In the genomic region with DNA sequence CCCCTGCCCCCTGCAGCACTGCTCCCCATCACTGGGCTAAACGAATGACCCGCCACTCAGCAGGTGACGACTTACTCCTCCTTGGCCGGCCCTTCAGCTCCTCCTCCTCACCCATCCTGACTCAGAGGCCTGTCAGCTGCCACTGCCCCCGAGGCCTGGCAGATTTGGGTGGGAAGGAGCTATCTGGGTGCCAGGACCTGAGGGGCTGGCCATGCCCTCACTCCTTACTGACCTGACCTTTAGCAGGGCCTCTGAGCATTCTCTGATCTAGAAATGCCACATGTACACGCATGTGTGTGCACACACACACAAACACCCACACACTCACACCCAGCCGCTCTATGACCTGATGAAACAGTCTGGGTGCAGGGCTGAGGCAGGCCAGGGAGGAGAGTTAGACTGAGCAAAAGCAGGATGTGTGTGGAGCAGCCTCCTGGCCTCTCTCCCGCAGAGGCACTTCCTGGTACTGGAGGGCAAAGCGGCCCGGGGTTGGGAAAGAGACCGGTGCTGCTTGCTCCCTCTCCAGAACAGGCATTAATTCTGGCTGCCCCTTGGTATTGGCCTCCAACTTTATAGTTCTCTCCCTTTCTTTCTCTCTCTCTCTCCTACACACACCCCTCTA, we compare ENCODE assay signal across 8 cellular contexts.
A peak's percentile ranks its signal among the peaks of the same experiment; 100 is the strongest.
DNase-seq lines count a peak whose midpoint lies in the region; ATAC-seq lines count a peak whose summit lies in the region.

No MANE protein-coding gene starts in this region.

- peaks cover 60% of the 10 kb centered on the region for H3K4me1 Mint-ChIP-seq in activated CD4-positive, alpha-beta T cell treated with anti-CD3 and anti-CD28 coated beads for 36 hours
- peaks cover 45 to 93% (median 89%) of the 10 kb centered on the region in 4 donors for H3K4me1 Mint-ChIP-seq in naive thymus-derived CD8-positive, alpha-beta T cell

- POLR2A ChIA-PET in activated CD4-positive, alpha-beta T cell treated with anti-CD3 and anti-CD28 coated beads for 36 hours (lab: Charles Lee), result interaction anchor here (0.6 to 1.3 kb wide), 4 partner anchors 16 to 68 kb away, joined by 3 to 5 read pairs (median 4); partner anchors contain the start of gene ZFP36L2
- POLR2A ChIA-PET in naive thymus-derived CD8-positive, alpha-beta T cell (lab: Charles Lee), result interaction anchor here (1.2 to 43.5 kb wide), 7 partner anchors 12 to 63 kb away, joined by 3 to 1530 read pairs (median 11); partner anchors contain the start of gene ZFP36L2

- intact Hi-C loops in Right ventricle myocardium inferior (cut with DNase I), result loop anchor here (2.0 to 5.0 kb wide), 2 partner anchors 59 to 68 kb away; partner anchors contain the start of gene ZFP36L2
- intact Hi-C loops in cardiac septum (cut with DNase I), result loop anchor here (2.0 kb wide), 1 partner anchor 68 kb away; the partner anchor contains the start of gene ZFP36L2
- intact Hi-C loops in activated CD4-positive, alpha-beta T cell treated with anti-CD3 and anti-CD28 coated beads for 36 hours (cut with DNase I, micrococcal nuclease), result loop anchor here (1.0 kb wide), 3 partner anchors 9 to 99 kb away; no protein-coding TSS in a partner anchor
- intact Hi-C loops in aorta (cut with DNase I), result loop anchor here in 1 of 2 donors (2.0 to 5.0 kb wide), 4 partner anchors 60 to 116 kb away; no protein-coding TSS in a partner anchor

- H3K27me3 ChIP-seq in aorta (ENCODE audit: control insufficient read depth in 1 of 2, insufficient read depth in 2 of 2, low read length in 1 of 2), result no peaks in the 10 kb centered on the region

- CTCF ChIA-PET in activated CD4-positive, alpha-beta T cell treated with anti-CD3 and anti-CD28 coated beads for 36 hours (lab: Charles Lee), result interaction anchor here (1.2 to 1.5 kb wide), 4 partner anchors 13 to 66 kb away, joined by 3 to 6 read pairs (median 4); no protein-coding TSS in a partner anchor

- 6 to 9% methylated on average over 9 to 11 of the region's 11 CpGs for WGBS in aorta, 2 donors

- no peaks in the 10 kb centered on the region for H3K36me3 Mint-ChIP-seq in activated CD4-positive, alpha-beta T cell treated with anti-CD3 and anti-CD28 coated beads for 36 hours (ENCODE audit: low read depth)
- peaks cover 0 to 3% (median 0%) of the 10 kb centered on the region in 3 donors for H3K36me3 Mint-ChIP-seq in naive thymus-derived CD8-positive, alpha-beta T cell

- no peak overlapping the region for H3K4me3 ChIP-seq in aorta (ENCODE audit: low read length in 2 of 2)

- no peaks in the 10 kb centered on the region for H3K27me3 Mint-ChIP-seq in activated CD4-positive, alpha-beta T cell treated with anti-CD3 and anti-CD28 coated beads for 36 hours
- no peaks in the 10 kb centered on the region for H3K27me3 Mint-ChIP-seq in naive thymus-derived CD8-positive, alpha-beta T cell

- peak overlapping the region; percentile 63 for H3K4me3 Mint-ChIP-seq in activated CD4-positive, alpha-beta T cell treated with anti-CD3 and anti-CD28 coated beads for 36 hours
- peak overlapping the region; percentile 76 to 89 (median 82) for H3K4me3 Mint-ChIP-seq in naive thymus-derived CD8-positive, alpha-beta T cell

- no peaks in the 10 kb centered on the region for H3K36me3 ChIP-seq in aorta (ENCODE audit: control insufficient read depth in 1 of 2, insufficient read depth in 2 of 2, low read length in 1 of 2)

- ATAC-seq in Right ventricle myocardium inferior (peak; percentile 50), aorta (ENCODE audit: low FRiP score) (peak; percentile 72), HG02588 (IDR thresholded peaks at IDR 0.05; ENCODE audit: unreplicated experiment) (no peak)
- ATAC-seq in activated CD4-positive, alpha-beta T cell treated with anti-CD3 and anti-CD28 coated beads for 36 hours, result peak; percentile 70
- peak; percentile 43 to 60 for ATAC-seq in naive thymus-derived CD8-positive, alpha-beta T cell

- H3K4me1 ChIP-seq in aorta (ENCODE audit: control insufficient read depth in 1 of 2, insufficient read depth in 2 of 2, low read length in 2 of 2), result peaks cover 0 to 4% of the 10 kb centered on the region in 2 donors

- H3K27ac ChIP-seq in aorta (ENCODE audit: low read depth in 1 of 2, low read length in 2 of 2), result peak overlapping the region; percentile 80 to 95

- DNase-seq in Right ventricle myocardium inferior (ENCODE audit: missing footprints), result peak; percentile 87
- no peak for DNase-seq in cardiac septum (ENCODE audit: low spot score)
- DNase-seq in HS-27A (ENCODE audit: low read depth), result peak; percentile 50
- peak; percentile 88 for DNase-seq in activated CD4-positive, alpha-beta T cell treated with anti-CD3 and anti-CD28 coated beads for 36 hours
- DNase-seq in epidermal melanocyte (ENCODE audit: insufficient read length, low spot score), result peak; percentile 49
- DNase-seq in naive thymus-derived CD8-positive, alpha-beta T cell, result peak in 3 of 10 donors; percentile 46 to 72 (median 56)
- peak; percentile 87 to 90 for DNase-seq in aorta

- no peaks in the 10 kb centered on the region for H3K9me3 ChIP-seq in aorta (ENCODE audit: control insufficient read depth, low read length)

- peak overlapping the region; percentile 96 for H3K27ac Mint-ChIP-seq in activated CD4-positive, alpha-beta T cell treated with anti-CD3 and anti-CD28 coated beads for 36 hours
- peak overlapping the region; percentile 94 to 100 (median 98) for H3K27ac Mint-ChIP-seq in naive thymus-derived CD8-positive, alpha-beta T cell

- no peaks in the 10 kb centered on the region for H3K9me3 Mint-ChIP-seq in activated CD4-positive, alpha-beta T cell treated with anti-CD3 and anti-CD28 coated beads for 36 hours (ENCODE audit: low read depth)
- no peaks in the 10 kb centered on the region for H3K9me3 Mint-ChIP-seq in naive thymus-derived CD8-positive, alpha-beta T cell
